Comparison of ENCODE assay signal across 1 cellular context in genomic region chr18:21109936-21110666, GRCh38.
TF ChIP-seq lines count a peak whose summit lies in the region.

No MANE protein-coding gene starts in this region.

TF ChIP-seq in HCT116, 20 proteins besides CTCF, POLR2A, EP300 and RAD21 (continued from another document):
- TF ChIP-seq, protein P1, sequence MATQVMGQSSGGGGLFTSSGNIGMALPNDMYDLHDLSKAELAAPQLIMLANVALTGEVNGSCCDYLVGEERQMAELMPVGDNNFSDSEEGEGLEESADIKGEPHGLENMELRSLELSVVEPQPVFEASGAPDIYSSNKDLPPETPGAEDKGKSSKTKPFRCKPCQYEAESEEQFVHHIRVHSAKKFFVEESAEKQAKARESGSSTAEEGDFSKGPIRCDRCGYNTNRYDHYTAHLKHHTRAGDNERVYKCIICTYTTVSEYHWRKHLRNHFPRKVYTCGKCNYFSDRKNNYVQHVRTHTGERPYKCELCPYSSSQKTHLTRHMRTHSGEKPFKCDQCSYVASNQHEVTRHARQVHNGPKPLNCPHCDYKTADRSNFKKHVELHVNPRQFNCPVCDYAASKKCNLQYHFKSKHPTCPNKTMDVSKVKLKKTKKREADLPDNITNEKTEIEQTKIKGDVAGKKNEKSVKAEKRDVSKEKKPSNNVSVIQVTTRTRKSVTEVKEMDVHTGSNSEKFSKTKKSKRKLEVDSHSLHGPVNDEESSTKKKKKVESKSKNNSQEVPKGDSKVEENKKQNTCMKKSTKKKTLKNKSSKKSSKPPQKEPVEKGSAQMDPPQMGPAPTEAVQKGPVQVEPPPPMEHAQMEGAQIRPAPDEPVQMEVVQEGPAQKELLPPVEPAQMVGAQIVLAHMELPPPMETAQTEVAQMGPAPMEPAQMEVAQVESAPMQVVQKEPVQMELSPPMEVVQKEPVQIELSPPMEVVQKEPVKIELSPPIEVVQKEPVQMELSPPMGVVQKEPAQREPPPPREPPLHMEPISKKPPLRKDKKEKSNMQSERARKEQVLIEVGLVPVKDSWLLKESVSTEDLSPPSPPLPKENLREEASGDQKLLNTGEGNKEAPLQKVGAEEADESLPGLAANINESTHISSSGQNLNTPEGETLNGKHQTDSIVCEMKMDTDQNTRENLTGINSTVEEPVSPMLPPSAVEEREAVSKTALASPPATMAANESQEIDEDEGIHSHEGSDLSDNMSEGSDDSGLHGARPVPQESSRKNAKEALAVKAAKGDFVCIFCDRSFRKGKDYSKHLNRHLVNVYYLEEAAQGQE (IDR thresholded peaks at IDR 0.05; ENCODE audit: low read depth): no peak
